9 cellular contexts compared by ENCODE assay signal in the genomic region with DNA sequence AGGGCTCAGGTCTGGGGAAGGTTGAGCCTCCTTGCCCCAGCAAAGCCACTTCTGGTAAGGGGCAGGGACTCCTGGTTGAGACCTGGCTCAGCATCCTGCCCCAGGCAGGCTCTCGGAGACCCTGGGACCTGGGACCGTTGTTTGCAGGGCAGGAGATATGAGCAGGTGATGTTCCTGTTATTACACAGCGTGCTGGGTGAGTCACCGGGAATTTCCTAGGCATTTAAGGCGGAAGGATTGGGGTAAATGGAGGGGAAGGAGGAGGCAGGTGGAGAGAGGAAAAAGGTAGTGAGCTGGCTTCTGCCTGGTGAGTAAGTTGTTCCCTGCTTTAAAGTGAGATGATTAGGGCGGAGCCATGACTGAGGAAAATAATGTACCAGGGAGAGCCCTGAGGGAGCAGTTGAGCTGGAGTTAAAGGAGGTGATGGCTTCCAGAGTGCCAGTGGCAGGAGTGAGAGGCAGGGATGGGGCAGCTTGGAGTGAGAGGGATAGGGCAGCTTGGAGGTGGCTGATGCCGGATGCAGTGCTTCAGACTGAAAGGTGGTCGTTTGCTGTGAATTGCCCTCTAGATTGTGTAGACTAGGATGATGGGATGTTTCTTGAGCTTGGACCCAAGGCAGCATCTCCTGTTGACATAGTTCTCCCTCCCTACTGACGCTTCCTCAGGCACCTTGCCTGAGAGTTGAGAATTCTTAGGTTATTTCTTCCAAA.
DNase-seq lines count a peak whose midpoint lies in the region; ATAC-seq, FAIRE-seq and TF ChIP-seq lines count a peak whose summit lies in the region.
"Had no signal": no experiment of that assay in that cellular context is flagged by ENCODE, and none has a peak within 500 bp of the region (broad histone marks: within the 10 kb centered on the region; RNA-seq: fewer than 3 reads in every experiment).

No MANE protein-coding gene starts in this region.

- ATAC-seq in GM21447 (IDR thresholded peaks at IDR 0.05; ENCODE audit: unreplicated experiment): no peak
- no peak for ATAC-seq in HG03280 (IDR thresholded peaks at IDR 0.05; ENCODE audit: unreplicated experiment)

- H3K4me2 ChIP-seq in SK-N-SH: no peak overlapping the region

- no peak overlapping the region for H3K9ac ChIP-seq in SK-N-SH

- TF ChIP-seq CTCF in SK-N-SH (IDR thresholded peaks at IDR 0.05) (no peak), esophagus squamous epithelium (IDR thresholded peaks at IDR 0.05) (no peak), spleen (IDR thresholded peaks at IDR 0.05 in 8 of 11, conservative IDR thresholded peaks at IDR 0.05 in 3 of 11) (no peak)

- H3F3A ChIP-seq in SK-N-SH (replicated peaks; ENCODE audit: insufficient read depth): peaks cover 13% of the 10 kb centered on the region

- POLR2A ChIA-PET in SK-N-SH (lab: Yijun Ruan, JAX): interaction anchor here (0.9 kb wide), 1 partner anchor 14 kb away, joined by 3 read pairs; no protein-coding TSS in a partner anchor

- FAIRE-seq in H54 (lab: Jason Lieb, UNC): no peak

- WGBS in SK-N-SH (ENCODE audit: low lambda C conversion rate): 46% methylated on average over 9 of the region's 9 CpGs
- WGBS in esophagus squamous epithelium, 2 donors: 40 to 46% methylated on average over 9 of the region's 9 CpGs
- WGBS in spleen, 5 donors: 78 to 84% (median 82%) methylated on average over 9 of the region's 9 CpGs

- no peak for TF ChIP-seq POLR2A in H54 (IDR thresholded peaks at IDR 0.05; ENCODE audit: low read depth, low read length)
- TF ChIP-seq POLR2A in esophagus squamous epithelium (IDR thresholded peaks at IDR 0.05): peak in 1 of 4 donors; percentile 29
- no peak for TF ChIP-seq POLR2A in spleen (IDR thresholded peaks at IDR 0.05)

- H3K4me3 ChIP-seq in SK-N-SH (ENCODE audit: low read depth in 2 of 2, low read length in 1 of 2) (no peak overlapping the region), esophagus squamous epithelium (no peak overlapping the region), spleen (no peak overlapping the region)
- H3K4me3 ChIP-seq: cardiac muscle cell had no signal

- TF ChIP-seq RAD21 in SK-N-SH (IDR thresholded peaks at IDR 0.05; ENCODE audit: low read length): no peak

- H3K36me3 ChIP-seq in SK-N-SH (replicated peaks in 1 of 2; ENCODE audit: control insufficient read depth in 1 of 2, insufficient read depth in 2 of 2, low read length in 1 of 2): peaks cover 4 to 7% of the 10 kb centered on the region in 2 experiments
- peaks cover 7 to 83% (median 11%) of the 10 kb centered on the region in 3 donors for H3K36me3 ChIP-seq in esophagus squamous epithelium
- peaks cover 0 to 93% (median 25%) of the 10 kb centered on the region in 6 donors for H3K36me3 ChIP-seq in spleen

- H3K27me3 ChIP-seq in SK-N-SH (ENCODE audit: insufficient read depth) (no peaks in the 10 kb centered on the region), esophagus squamous epithelium (no peaks in the 10 kb centered on the region), spleen (replicated peaks in 1 of 7) (no peaks in the 10 kb centered on the region)
- H3K27me3 ChIP-seq: cardiac muscle cell had no signal

- H2AFZ ChIP-seq in SK-N-SH (ENCODE audit: low read depth): no peak overlapping the region

- CTCF ChIA-PET in SK-N-SH (lab: Yijun Ruan, JAX): interaction anchor here (1.0 to 1.5 kb wide), 2 partner anchors 14 to 229 kb away, joined by 3 read pairs; no protein-coding TSS in a partner anchor

- peaks cover 39 to 51% of the 10 kb centered on the region in 2 experiments; a peak in 3 of 4 replicates for H3K4me1 ChIP-seq in SK-N-SH (ENCODE audit: control insufficient read depth in 1 of 2, insufficient read depth in 2 of 2, low read depth in 1 of 2, low read length in 1 of 2)
- peaks cover 32 to 81% (median 50%) of the 10 kb centered on the region in 3 donors for H3K4me1 ChIP-seq in esophagus squamous epithelium
- peaks cover 6 to 46% (median 26%) of the 10 kb centered on the region in 6 donors for H3K4me1 ChIP-seq in spleen

- TF ChIP-seq EP300 in SK-N-SH (IDR thresholded peaks at IDR 0.05; ENCODE audit: borderline replicate concordance in 1 of 2, low read depth in 1 of 2, low read length in 1 of 2): no peak

- no peaks in the 10 kb centered on the region for H4K20me1 ChIP-seq in SK-N-SH (ENCODE audit: insufficient read depth)

- DNase-seq in H54 (ENCODE audit: insufficient read length, low spot score) (peak; percentile 64), SK-N-SH (peak; percentile 58), esophagus squamous epithelium (lab: John Stamatoyannopoulos, UW) (no peak), spleen (no peak), AML-193 (lab: John Stamatoyannopoulos, UW) (no peak), AG20443 (ENCODE audit: low spot score) (no peak)

- intact Hi-C loops in esophagus squamous epithelium (cut with DNase I): no loop called here
- intact Hi-C loops in spleen (cut with DNase I; ENCODE audit: low total_unique reads): no loop called here

- H3K9me2 ChIP-seq in SK-N-SH: no peaks in the 10 kb centered on the region

- peaks cover 19% of the 10 kb centered on the region; the same call in 1 of the 2 replicates for H3K79me2 ChIP-seq in SK-N-SH (ENCODE audit: insufficient read depth)

- H3K27ac ChIP-seq in SK-N-SH (ENCODE audit: low read depth in 2 of 2, low read length in 1 of 2): peak overlapping the region in 1 of 2 experiments; percentile 13; a peak in 1 of 4 replicates
- peak overlapping the region; percentile 38 to 83 (median 81) for H3K27ac ChIP-seq in esophagus squamous epithelium
- peak overlapping the region in 6 of 8 donors; percentile 2 to 57 (median 32) for H3K27ac ChIP-seq in spleen

- H3K9me3 ChIP-seq in SK-N-SH (no peaks in the 10 kb centered on the region), esophagus squamous epithelium (no peaks in the 10 kb centered on the region), spleen (no peaks in the 10 kb centered on the region)

TF ChIP-seq in SK-N-SH, 30 proteins besides CTCF, POLR2A, EP300 and RAD21:
- TF ChIP-seq GABPA (IDR thresholded peaks at IDR 0.05; ENCODE audit: low read depth): no peak
- TF ChIP-seq, protein P1, sequence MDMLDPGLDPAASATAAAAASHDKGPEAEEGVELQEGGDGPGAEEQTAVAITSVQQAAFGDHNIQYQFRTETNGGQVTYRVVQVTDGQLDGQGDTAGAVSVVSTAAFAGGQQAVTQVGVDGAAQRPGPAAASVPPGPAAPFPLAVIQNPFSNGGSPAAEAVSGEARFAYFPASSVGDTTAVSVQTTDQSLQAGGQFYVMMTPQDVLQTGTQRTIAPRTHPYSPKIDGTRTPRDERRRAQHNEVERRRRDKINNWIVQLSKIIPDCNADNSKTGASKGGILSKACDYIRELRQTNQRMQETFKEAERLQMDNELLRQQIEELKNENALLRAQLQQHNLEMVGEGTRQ (IDR thresholded peaks at IDR 0.05; ENCODE audit: borderline replicate concordance, low read depth, low read length): no peak
- TF ChIP-seq TCF12 (IDR thresholded peaks at IDR 0.05): peak; percentile 26; the same call in 1 of the 2 replicates
- no peak for TF ChIP-seq RXRA (IDR thresholded peaks at IDR 0.05; ENCODE audit: borderline replicate concordance, low read depth)
- TF ChIP-seq NFIC (IDR thresholded peaks at IDR 0.05; ENCODE audit: borderline replicate concordance): no peak
- TF ChIP-seq ELF1 (IDR thresholded peaks at IDR 0.05): no peak
- TF ChIP-seq FOXJ3 (CRISPR knock-in tag; IDR thresholded peaks at IDR 0.05): no peak
- TF ChIP-seq FOSL2 (IDR thresholded peaks at IDR 0.05; ENCODE audit: borderline replicate concordance, low read depth): peak; percentile 28; the same call in 1 of the 2 replicates
- TF ChIP-seq GATA2 (CRISPR knock-in tag; IDR thresholded peaks at IDR 0.05): no peak
TF ChIP-seq in SK-N-SH: peak in this region for 2.

Comparison
In these comparisons a context has a peak if more than half of its experiments do, and no peak if none do; other contexts are left out.
1. DNase-seq: peak in H54 (single experiment) and SK-N-SH (single experiment); none in esophagus squamous epithelium (single experiment), spleen (single experiment), AML-193 (0 of 2) and AG20443 (single experiment).